Comparison of ENCODE assay signal across 20 cellular contexts in genomic region chr3:164832216-164832615, GRCh38.
"Had no signal": no experiment of that assay in that cellular context is flagged by ENCODE, and none has a peak within 500 bp of the region (broad histone marks: within the 10 kb centered on the region; RNA-seq: fewer than 3 reads in every experiment).

No MANE protein-coding gene starts in this region.

- H3K36me3 Mint-ChIP-seq: activated naive CD8-positive, alpha-beta T cell; memory B cell; stimulated activated memory B cell treated with anti-CD40 and anti-IgM and Interleukin-4, amounts not matched to agents 10 μg/mL and 1 μg/mL and 100 μg/mL, for 72 hours; WTC11 had no signal

- H3K36me3 ChIP-seq: adrenal gland, cardiac muscle cell, right lobe of liver, stomach, suprapubic skin, transverse colon, uterus had no signal

- H3K9me3 ChIP-seq: adrenal gland, mucosa of descending colon, right lobe of liver, stomach, suprapubic skin, transverse colon, uterus had no signal

- H3K27ac Mint-ChIP-seq: activated naive CD8-positive, alpha-beta T cell; activated T-cell treated with anti-CD3 and anti-CD28 coated beads, Interleukin-2, amount 50 U/mL, for 24 hours; activated T-helper 17 cell treated with anti-CD3 and anti-CD28 coated beads, Interleukin-2, amount 50 U/mL, for 72 hours; memory B cell; stimulated activated memory B cell treated with anti-CD40 and anti-IgM and Interleukin-4, amounts not matched to agents 10 μg/mL and 1 μg/mL and 100 μg/mL, for 72 hours; WTC11 had no signal

- H3K9me3 Mint-ChIP-seq: stimulated activated memory B cell treated with anti-CD40 and anti-IgM and Interleukin-4, amounts not matched to agents 10 μg/mL and 1 μg/mL and 100 μg/mL, for 72 hours; WTC11 had no signal

- H3K4me1 ChIP-seq: adrenal gland, right lobe of liver, stomach, suprapubic skin, transverse colon, uterus had no signal

- H3K4me3 ChIP-seq: adrenal gland, cardiac muscle cell, mucosa of descending colon, right lobe of liver, skin epidermis, stomach, suprapubic skin, transverse colon, uterus had no signal

- ATAC-seq: activated T-helper 17 cell treated with anti-CD3 and anti-CD28 coated beads, Interleukin-2, amount 50 U/mL, for 72 hours; left colon; mucosa of descending colon; right lobe of liver; stimulated activated memory B cell treated with anti-CD40 and anti-IgM and Interleukin-4, amounts not matched to agents 10 μg/mL and 1 μg/mL and 100 μg/mL, for 72 hours; WTC11 had no signal

- H3K27ac ChIP-seq: adrenal gland, cardiac muscle cell, right lobe of liver, skin epidermis, stomach, suprapubic skin, transverse colon, uterus had no signal

- DNase-seq: activated CD8-positive, alpha-beta memory T cell treated with anti-CD3 and anti-CD28 coated beads, Interleukin-2, amount 50 U/mL, for 4 hours; activated T-cell treated with anti-CD3 and anti-CD28 coated beads, Interleukin-2, amount 50 U/mL, for 24 hours; adrenal gland; left colon; mucosa of descending colon; occipital lobe; right lobe of liver; stimulated activated CD4-positive, alpha-beta T cell treated with anti-CD3 and anti-CD28 coated beads, Interleukin-15, amount 100 ng/mL, for 24 hours; stomach; T-helper 9 cell; transverse colon; uterus had no signal

- H3K27me3 ChIP-seq: adrenal gland, cardiac muscle cell, stomach, suprapubic skin, transverse colon, uterus had no signal
